ENCODE assay signal across 23 cellular contexts in the genomic region with DNA sequence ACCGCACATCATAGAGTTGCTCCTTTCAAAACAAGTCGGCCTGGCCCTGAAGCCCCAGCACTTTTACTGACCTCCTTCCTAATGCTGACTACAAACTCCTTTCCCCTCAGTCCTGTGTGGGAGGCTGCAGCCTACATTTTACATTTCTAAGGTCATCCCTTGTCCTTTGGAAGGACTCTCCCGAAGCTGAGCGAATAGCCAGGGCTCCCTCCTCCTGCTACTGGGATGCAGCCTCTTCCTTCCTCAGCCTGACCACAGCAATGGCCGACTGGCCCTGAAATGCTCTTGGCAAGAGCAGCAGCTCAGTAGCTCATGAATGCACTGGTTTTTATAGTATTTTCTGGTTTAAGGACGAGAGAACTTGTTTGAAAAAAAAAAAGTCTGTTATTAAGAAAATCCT. TPM values are rescaled to one million over a fixed set of nuclear protein-coding genes. Genes with fewer than 3 reads are reported as not detected.
DNase-seq lines count a peak whose midpoint lies in the region; ATAC-seq and TF ChIP-seq lines count a peak whose summit lies in the region.
"Had no signal": no experiment of that assay in that cellular context is flagged by ENCODE, and none has a peak within 500 bp of the region (broad histone marks: within the 10 kb centered on the region; RNA-seq: fewer than 3 reads in every experiment).

No MANE protein-coding gene starts in this region.

- no peak overlapping the region for H3K9ac ChIP-seq in SK-N-SH

- peaks cover 5% of the 10 kb centered on the region for H3F3A ChIP-seq in SK-N-SH (replicated peaks; ENCODE audit: insufficient read depth)

- ATAC-seq in SK-N-SH treated with all-trans-retinoic acid at 6 μM for 48 hours = no peak
- ATAC-seq: HCT116; stimulated activated naive CD8-positive, alpha-beta T cell treated with anti-CD3 and anti-CD28 coated beads, Interleukin-15, Interleukin-2, amounts not matched to agents 100 U/mL and 50 U/mL, for 24 hours had no signal

- no peaks in the 10 kb centered on the region for H4K20me1 ChIP-seq in SK-N-SH (ENCODE audit: insufficient read depth)

- H3K4me2 ChIP-seq in SK-N-SH = peak overlapping the region; percentile 3; the same call in 1 of the 2 replicates

- intact Hi-C loops in esophagus squamous epithelium (cut with DNase I) = no loop called here
- intact Hi-C loops in thyroid gland (cut with DNase I) = no loop called here

- H3K36me3 ChIP-seq in SK-N-SH (replicated peaks in 1 of 2; ENCODE audit: control insufficient read depth in 1 of 2, insufficient read depth in 2 of 2, low read length in 1 of 2) = no peaks in the 10 kb centered on the region
- no peaks in the 10 kb centered on the region for H3K36me3 ChIP-seq in esophagus squamous epithelium
- H3K36me3 ChIP-seq in muscle layer of duodenum (ENCODE audit: control insufficient read depth in 1 of 2, insufficient read depth in 2 of 2, low read length in 2 of 2) = no peaks in the 10 kb centered on the region
- H3K36me3 ChIP-seq in thyroid gland = no peaks in the 10 kb centered on the region
- H3K36me3 ChIP-seq: neutrophil, transverse colon had no signal

- TF ChIP-seq RAD21 in SK-N-SH (IDR thresholded peaks at IDR 0.05; ENCODE audit: low read length) = no peak

- H3K27ac ChIP-seq in SK-N-SH (ENCODE audit: low read depth in 2 of 2, low read length in 1 of 2) (no peak overlapping the region), esophagus squamous epithelium (peak overlapping the region; percentile 41 to 77 (median 65)), muscle layer of duodenum (ENCODE audit: low read length) (peak overlapping the region; percentile 30), thyroid gland (peak overlapping the region; percentile 16 to 77 (median 53))
- H3K27ac ChIP-seq: 22Rv1, neutrophil, RWPE1 had no signal

- TF ChIP-seq EP300 in SK-N-SH (IDR thresholded peaks at IDR 0.05; ENCODE audit: borderline replicate concordance in 1 of 2, low read depth in 1 of 2, low read length in 1 of 2) = no peak

- no peak overlapping the region for H2AFZ ChIP-seq in SK-N-SH (ENCODE audit: low read depth)

- DNase-seq in SK-N-SH = no peak
- no peak for DNase-seq in esophagus squamous epithelium (lab: John Stamatoyannopoulos, UW)
- DNase-seq in thyroid gland = peak in 1 of 2 donors; percentile 16
- no peak for DNase-seq in cerebellar nuclear complex (lab: John Stamatoyannopoulos, UW)
- no peak for DNase-seq in effector CD8-positive, alpha-beta T cell (lab: John Stamatoyannopoulos, UW)
- DNase-seq in stimulated activated CD4-positive, alpha-beta T cell treated with anti-CD3 and anti-CD28 coated beads, Interleukin-12 subunit alpha, Interleukin-12 subunit beta, amount 100 ng/mL, for 4 hours = no peak
- DNase-seq: activated naive CD4-positive, alpha-beta T cell treated with anti-CD3 and anti-CD28 coated beads, Interleukin-2, amount 50 U/mL, for 16 hours; caudate nucleus; erythroblast; foreskin melanocyte; hypothalamus; NCI-H1092 treated with DMSO at 0.1 percent for 48 hours; NCI-H1930; NCI-H69; stimulated activated naive CD8-positive, alpha-beta T cell treated with anti-CD3 and anti-CD28 coated beads, Interleukin-15, Interleukin-2, amounts not matched to agents 100 U/mL and 50 U/mL, for 24 hours; T-helper 9 cell; transverse colon had no signal

- H3K9me3 ChIP-seq in SK-N-SH (no peaks in the 10 kb centered on the region), esophagus squamous epithelium (no peaks in the 10 kb centered on the region), muscle layer of duodenum (ENCODE audit: control insufficient read depth in 1 of 2, low read length in 2 of 2) (no peaks in the 10 kb centered on the region), thyroid gland (no peaks in the 10 kb centered on the region)
- H3K9me3 ChIP-seq: neutrophil, transverse colon had no signal

- POLR2A ChIA-PET in SK-N-SH (lab: Yijun Ruan, JAX) = no interaction called here

- no peaks in the 10 kb centered on the region for H3K27me3 ChIP-seq in SK-N-SH (ENCODE audit: insufficient read depth)
- no peaks in the 10 kb centered on the region for H3K27me3 ChIP-seq in esophagus squamous epithelium
- no peaks in the 10 kb centered on the region for H3K27me3 ChIP-seq in muscle layer of duodenum (ENCODE audit: low read depth, low read length)
- H3K27me3 ChIP-seq in thyroid gland = no peaks in the 10 kb centered on the region
- H3K27me3 ChIP-seq: neutrophil, transverse colon had no signal

- CTCF ChIA-PET in SK-N-SH (lab: Yijun Ruan, JAX) = interaction anchor here (1.5 kb wide), 1 partner anchor 73 kb away, joined by 3 read pairs; no protein-coding TSS in a partner anchor

- peaks cover 0 to 3% of the 10 kb centered on the region in 2 experiments; a peak in 1 of 4 replicates for H3K4me1 ChIP-seq in SK-N-SH (ENCODE audit: control insufficient read depth in 1 of 2, insufficient read depth in 2 of 2, low read depth in 1 of 2, low read length in 1 of 2)
- peaks cover 0 to 9% (median 0%) of the 10 kb centered on the region in 3 donors for H3K4me1 ChIP-seq in esophagus squamous epithelium
- H3K4me1 ChIP-seq in muscle layer of duodenum (ENCODE audit: control insufficient read depth in 1 of 2, insufficient read depth in 2 of 2, low read length in 2 of 2) = no peaks in the 10 kb centered on the region
- peaks cover 15 to 17% of the 10 kb centered on the region in 2 donors for H3K4me1 ChIP-seq in thyroid gland
- H3K4me1 ChIP-seq: transverse colon had no signal

- TF ChIP-seq CTCF in SK-N-SH (IDR thresholded peaks at IDR 0.05) (no peak), esophagus squamous epithelium (IDR thresholded peaks at IDR 0.05) (no peak), thyroid gland (IDR thresholded peaks at IDR 0.05) (no peak)

- H3K4me3 ChIP-seq in SK-N-SH (ENCODE audit: low read depth in 2 of 2, low read length in 1 of 2) = no peak overlapping the region
- H3K4me3 ChIP-seq in esophagus squamous epithelium = peak overlapping the region in 3 of 4 donors; percentile 20 to 49 (median 34)
- H3K4me3 ChIP-seq in muscle layer of duodenum (ENCODE audit: low read depth in 1 of 2, low read length in 2 of 2) = no peak overlapping the region
- H3K4me3 ChIP-seq in thyroid gland (replicated peaks in 1 of 3) = peak overlapping the region in 2 of 3 donors; percentile 10 to 41
- H3K4me3 ChIP-seq: transverse colon had no signal

- no peaks in the 10 kb centered on the region for H3K79me2 ChIP-seq in SK-N-SH (ENCODE audit: insufficient read depth)

- 5% methylated on average over 6 of the region's 6 CpGs for WGBS in SK-N-SH (ENCODE audit: low lambda C conversion rate)
- WGBS in esophagus squamous epithelium, 2 donors = 51 to 78% methylated on average over 5 to 6 of the region's 6 CpGs
- WGBS in thyroid gland, 2 donors = 46 to 54% methylated on average over 6 of the region's 6 CpGs

- TF ChIP-seq POLR2A in esophagus squamous epithelium (IDR thresholded peaks at IDR 0.05) (no peak), thyroid gland (IDR thresholded peaks at IDR 0.05) (no peak)

- no peaks in the 10 kb centered on the region for H3K9me2 ChIP-seq in SK-N-SH

TF ChIP-seq in SK-N-SH, 30 proteins besides CTCF, POLR2A, EP300 and RAD21 (continues in another document):
- TF ChIP-seq TAF1 (IDR thresholded peaks at IDR 0.05; ENCODE audit: borderline replicate concordance, low read depth, low read length) (no peak), MEF2A (IDR thresholded peaks at IDR 0.05; ENCODE audit: borderline replicate concordance, low read depth) (no peak), FOXM1 (IDR thresholded peaks at IDR 0.05; ENCODE audit: low read depth) (no peak)
- TF ChIP-seq, protein P1, sequence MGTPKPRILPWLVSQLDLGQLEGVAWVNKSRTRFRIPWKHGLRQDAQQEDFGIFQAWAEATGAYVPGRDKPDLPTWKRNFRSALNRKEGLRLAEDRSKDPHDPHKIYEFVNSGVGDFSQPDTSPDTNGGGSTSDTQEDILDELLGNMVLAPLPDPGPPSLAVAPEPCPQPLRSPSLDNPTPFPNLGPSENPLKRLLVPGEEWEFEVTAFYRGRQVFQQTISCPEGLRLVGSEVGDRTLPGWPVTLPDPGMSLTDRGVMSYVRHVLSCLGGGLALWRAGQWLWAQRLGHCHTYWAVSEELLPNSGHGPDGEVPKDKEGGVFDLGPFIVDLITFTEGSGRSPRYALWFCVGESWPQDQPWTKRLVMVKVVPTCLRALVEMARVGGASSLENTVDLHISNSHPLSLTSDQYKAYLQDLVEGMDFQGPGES (IDR thresholded peaks at IDR 0.05; ENCODE audit: low read depth, low read length) = no peak
- TF ChIP-seq, protein P2, sequence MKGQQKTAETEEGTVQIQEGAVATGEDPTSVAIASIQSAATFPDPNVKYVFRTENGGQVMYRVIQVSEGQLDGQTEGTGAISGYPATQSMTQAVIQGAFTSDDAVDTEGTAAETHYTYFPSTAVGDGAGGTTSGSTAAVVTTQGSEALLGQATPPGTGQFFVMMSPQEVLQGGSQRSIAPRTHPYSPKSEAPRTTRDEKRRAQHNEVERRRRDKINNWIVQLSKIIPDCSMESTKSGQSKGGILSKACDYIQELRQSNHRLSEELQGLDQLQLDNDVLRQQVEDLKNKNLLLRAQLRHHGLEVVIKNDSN (IDR thresholded peaks at IDR 0.05; ENCODE audit: borderline replicate concordance, low read depth) = no peak

TF ChIP-seq in SK-N-SH treated with all-trans-retinoic acid at 6 μM for 48 hours, 23 proteins besides CTCF, POLR2A, EP300 and RAD21 (continues in another document):
- TF ChIP-seq, protein P3, sequence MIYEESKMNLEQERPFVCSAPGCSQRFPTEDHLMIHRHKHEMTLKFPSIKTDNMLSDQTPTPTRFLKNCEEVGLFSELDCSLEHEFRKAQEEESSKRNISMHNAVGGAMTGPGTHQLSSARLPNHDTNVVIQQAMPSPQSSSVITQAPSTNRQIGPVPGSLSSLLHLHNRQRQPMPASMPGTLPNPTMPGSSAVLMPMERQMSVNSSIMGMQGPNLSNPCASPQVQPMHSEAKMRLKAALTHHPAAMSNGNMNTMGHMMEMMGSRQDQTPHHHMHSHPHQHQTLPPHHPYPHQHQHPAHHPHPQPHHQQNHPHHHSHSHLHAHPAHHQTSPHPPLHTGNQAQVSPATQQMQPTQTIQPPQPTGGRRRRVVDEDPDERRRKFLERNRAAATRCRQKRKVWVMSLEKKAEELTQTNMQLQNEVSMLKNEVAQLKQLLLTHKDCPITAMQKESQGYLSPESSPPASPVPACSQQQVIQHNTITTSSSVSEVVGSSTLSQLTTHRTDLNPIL (CRISPR knock-in tag; IDR thresholded peaks at IDR 0.05; ENCODE audit: low read depth) = no peak
- TF ChIP-seq OSR1 (CRISPR knock-in tag; IDR thresholded peaks at IDR 0.05) = no peak
- TF ChIP-seq CSDC2 (CRISPR knock-in tag; IDR thresholded peaks at IDR 0.05) = no peak
- TF ChIP-seq ARNTL (CRISPR knock-in tag; IDR thresholded peaks at IDR 0.05; ENCODE audit: borderline replicate concordance, low read depth) = no peak
- TF ChIP-seq ESRRG (CRISPR knock-in tag; IDR thresholded peaks at IDR 0.05) = no peak
- no peak for TF ChIP-seq ZFP3 (CRISPR knock-in tag; IDR thresholded peaks at IDR 0.05)

RNA-seq across cellular contexts. Expression of a gene that starts 0.7 kb away (rescaled TPM):
- 0.02 and 0.06 TPM in 2 replicates for polyA plus RNA-seq in SK-N-SH (2012; rRNA removed)
- 0.01 TPM in 2 replicates for polyA plus RNA-seq in SK-N-SH (2012; cell fraction: cytosol; rRNA removed)
- 0.04 and 0.05 TPM in 2 replicates for polyA plus RNA-seq in SK-N-SH (2012; cell fraction: nucleus; rRNA removed)
- total RNA-seq in esophagus squamous epithelium = 1 to 10 TPM; 1.1 to 9.5 (median 4.0) TPM
- total RNA-seq in thyroid gland = 10 to 100 TPM; 33.2 to 85.3 (median 51.2) TPM

Comparison
In these comparisons a context has a peak if more than half of its experiments do, and no peak if none do; other contexts are left out.
1. H3K27ac ChIP-seq: peak in esophagus squamous epithelium (4 of 4), muscle layer of duodenum (single experiment) and thyroid gland (3 of 3); none in SK-N-SH (0 of 2).
2. H3K4me3 ChIP-seq: peak in esophagus squamous epithelium (3 of 4) and thyroid gland (2 of 3); none in SK-N-SH (0 of 2) and muscle layer of duodenum (0 of 2).